1 cellular context compared by ENCODE assay signal in genomic region chr3:46952813-46953212, GRCh38.
TF ChIP-seq lines count a peak whose summit lies in the region.

No MANE protein-coding gene starts in this region.

TF ChIP-seq in K562, 482 proteins besides CTCF, POLR2A, EP300 and RAD21:
- 0 out of 2 replicates have a peak, but pooled peaks have one; percentile 7 for TF ChIP-seq PKNOX1 (IDR thresholded peaks at IDR 0.05)
- peak; percentile 72 for TF ChIP-seq MEIS2 (IDR thresholded peaks at IDR 0.05; ENCODE audit: partially characterized antibody)
- TF ChIP-seq ZNF79 (CRISPR knock-in tag; IDR thresholded peaks at IDR 0.05; ENCODE audit: low read depth) = no peak
- TF ChIP-seq PBX2 (CRISPR knock-in tag; IDR thresholded peaks at IDR 0.05; ENCODE audit: low read depth) = no peak
- TF ChIP-seq PBX2 (tag; conservative IDR thresholded peaks at IDR 0.05; ENCODE audit: low read depth) = peak; percentile 60
